1 cellular context compared by ENCODE assay signal in the genomic region with DNA sequence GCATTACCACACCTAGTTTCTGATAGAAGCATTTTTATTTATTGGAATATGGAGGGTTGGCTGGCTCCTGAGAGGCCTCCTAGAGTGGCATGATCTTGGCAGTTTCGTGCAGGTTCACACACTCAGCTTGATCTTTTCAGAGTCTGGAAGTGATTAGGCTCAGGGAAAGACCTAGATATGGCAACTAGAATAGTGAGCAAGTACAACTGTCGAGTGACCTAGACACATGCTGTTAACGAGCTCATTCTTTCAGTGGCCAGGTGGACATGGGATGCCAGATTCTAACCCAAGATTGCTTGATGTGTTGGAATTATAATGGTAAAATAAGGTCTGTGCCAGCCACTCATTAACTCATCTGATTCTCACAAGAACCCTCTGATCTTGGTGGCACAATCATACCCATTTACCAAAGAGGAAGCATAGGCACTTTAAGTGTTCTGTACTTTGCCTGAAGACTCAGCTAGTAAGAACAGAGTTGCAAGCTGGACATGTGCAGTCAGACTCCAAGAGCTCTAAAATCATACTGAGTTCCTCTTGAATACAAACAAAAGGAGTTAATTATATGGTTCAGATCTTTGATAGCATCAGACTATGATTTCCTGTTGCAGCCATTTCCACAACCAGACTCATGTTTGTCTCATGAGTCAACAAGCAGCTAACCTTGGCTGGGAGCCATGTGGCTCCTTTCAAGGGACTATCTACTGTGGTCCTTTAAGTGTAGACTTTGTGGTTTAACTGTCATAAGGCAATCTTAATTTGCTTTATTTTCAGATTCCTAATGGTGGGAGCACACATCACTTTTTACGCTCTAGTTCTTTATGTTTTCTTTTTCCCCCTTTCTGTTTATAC.
TF ChIP-seq lines count a peak whose summit lies in the region.

No MANE protein-coding gene starts in this region.

TF ChIP-seq in HEK293, 187 proteins besides CTCF, POLR2A, EP300 and RAD21 (continued from another document):
- TF ChIP-seq, protein P1, sequence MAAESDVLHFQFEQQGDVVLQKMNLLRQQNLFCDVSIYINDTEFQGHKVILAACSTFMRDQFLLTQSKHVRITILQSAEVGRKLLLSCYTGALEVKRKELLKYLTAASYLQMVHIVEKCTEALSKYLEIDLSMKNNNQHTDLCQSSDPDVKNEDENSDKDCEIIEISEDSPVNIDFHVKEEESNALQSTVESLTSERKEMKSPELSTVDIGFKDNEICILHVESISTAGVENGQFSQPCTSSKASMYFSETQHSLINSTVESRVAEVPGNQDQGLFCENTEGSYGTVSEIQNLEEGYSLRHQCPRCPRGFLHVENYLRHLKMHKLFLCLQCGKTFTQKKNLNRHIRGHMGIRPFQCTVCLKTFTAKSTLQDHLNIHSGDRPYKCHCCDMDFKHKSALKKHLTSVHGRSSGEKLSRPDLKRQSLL (tag by site-specific recombination; IDR thresholded peaks at IDR 0.05), result no peak
- TF ChIP-seq FEZF1 (tag by site-specific recombination; IDR thresholded peaks at IDR 0.05), result peak; percentile 67
- no peak for TF ChIP-seq KLF10 (tag by site-specific recombination; IDR thresholded peaks at IDR 0.05)
- no peak for TF ChIP-seq ZNF670 (tag by site-specific recombination; IDR thresholded peaks at IDR 0.05; ENCODE audit: low read depth)
- TF ChIP-seq, protein P2, sequence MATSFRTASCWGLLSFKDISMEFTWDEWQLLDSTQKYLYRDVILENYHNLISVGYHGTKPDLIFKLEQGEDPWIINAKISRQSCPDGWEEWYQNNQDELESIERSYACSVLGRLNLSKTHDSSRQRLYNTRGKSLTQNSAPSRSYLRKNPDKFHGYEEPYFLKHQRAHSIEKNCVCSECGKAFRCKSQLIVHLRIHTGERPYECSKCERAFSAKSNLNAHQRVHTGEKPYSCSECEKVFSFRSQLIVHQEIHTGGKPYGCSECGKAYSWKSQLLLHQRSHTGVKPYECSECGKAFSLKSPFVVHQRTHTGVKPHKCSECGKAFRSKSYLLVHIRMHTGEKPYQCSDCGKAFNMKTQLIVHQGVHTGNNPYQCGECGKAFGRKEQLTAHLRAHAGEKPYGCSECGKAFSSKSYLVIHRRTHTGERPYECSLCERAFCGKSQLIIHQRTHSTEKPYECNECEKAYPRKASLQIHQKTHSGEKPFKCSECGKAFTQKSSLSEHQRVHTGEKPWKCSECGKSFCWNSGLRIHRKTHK (tag by site-specific recombination; IDR thresholded peaks at IDR 0.05), result no peak
- TF ChIP-seq ZNF654 (tag by site-specific recombination; IDR thresholded peaks at IDR 0.05; ENCODE audit: low read depth), result no peak
- TF ChIP-seq ZSCAN30 (tag by site-specific recombination; IDR thresholded peaks at IDR 0.05), result no peak
- TF ChIP-seq TRIM28 (IDR thresholded peaks at IDR 0.05; ENCODE audit: borderline replicate concordance, low read length), result peak; percentile 94
- TF ChIP-seq ZNF571 (tag by site-specific recombination; IDR thresholded peaks at IDR 0.05), result no peak
- TF ChIP-seq ZNF391 (tag by site-specific recombination; IDR thresholded peaks at IDR 0.05; ENCODE audit: borderline replicate concordance, low read depth), result no peak
- TF ChIP-seq, protein P3, sequence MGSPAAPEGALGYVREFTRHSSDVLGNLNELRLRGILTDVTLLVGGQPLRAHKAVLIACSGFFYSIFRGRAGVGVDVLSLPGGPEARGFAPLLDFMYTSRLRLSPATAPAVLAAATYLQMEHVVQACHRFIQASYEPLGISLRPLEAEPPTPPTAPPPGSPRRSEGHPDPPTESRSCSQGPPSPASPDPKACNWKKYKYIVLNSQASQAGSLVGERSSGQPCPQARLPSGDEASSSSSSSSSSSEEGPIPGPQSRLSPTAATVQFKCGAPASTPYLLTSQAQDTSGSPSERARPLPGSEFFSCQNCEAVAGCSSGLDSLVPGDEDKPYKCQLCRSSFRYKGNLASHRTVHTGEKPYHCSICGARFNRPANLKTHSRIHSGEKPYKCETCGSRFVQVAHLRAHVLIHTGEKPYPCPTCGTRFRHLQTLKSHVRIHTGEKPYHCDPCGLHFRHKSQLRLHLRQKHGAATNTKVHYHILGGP (tag by site-specific recombination; IDR thresholded peaks at IDR 0.05), result no peak
- no peak for TF ChIP-seq ZNF2 (tag by site-specific recombination; IDR thresholded peaks at IDR 0.05)
- 0 out of 2 replicates have a peak, but pooled peaks have one; percentile 8 for TF ChIP-seq OSR2 (tag by site-specific recombination; IDR thresholded peaks at IDR 0.05)
- TF ChIP-seq, protein P4, sequence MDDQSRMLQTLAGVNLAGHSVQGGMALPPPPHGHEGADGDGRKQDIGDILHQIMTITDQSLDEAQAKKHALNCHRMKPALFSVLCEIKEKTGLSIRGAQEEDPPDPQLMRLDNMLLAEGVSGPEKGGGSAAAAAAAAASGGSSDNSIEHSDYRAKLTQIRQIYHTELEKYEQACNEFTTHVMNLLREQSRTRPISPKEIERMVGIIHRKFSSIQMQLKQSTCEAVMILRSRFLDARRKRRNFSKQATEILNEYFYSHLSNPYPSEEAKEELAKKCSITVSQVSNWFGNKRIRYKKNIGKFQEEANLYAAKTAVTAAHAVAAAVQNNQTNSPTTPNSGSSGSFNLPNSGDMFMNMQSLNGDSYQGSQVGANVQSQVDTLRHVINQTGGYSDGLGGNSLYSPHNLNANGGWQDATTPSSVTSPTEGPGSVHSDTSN (CRISPR knock-in tag; IDR thresholded peaks at IDR 0.05), result no peak
- TF ChIP-seq ZNF776 (tag by site-specific recombination; IDR thresholded peaks at IDR 0.05; ENCODE audit: borderline replicate concordance), result no peak
- TF ChIP-seq ZFP41 (tag by site-specific recombination; IDR thresholded peaks at IDR 0.05; ENCODE audit: borderline replicate concordance), result no peak
- TF ChIP-seq ZNF132 (tag by site-specific recombination; IDR thresholded peaks at IDR 0.05; ENCODE audit: borderline replicate concordance), result no peak
